8 cellular contexts compared by ENCODE assay signal in genomic region chr19:45179063-45179847, GRCh38. TPM values are rescaled to one million over a fixed set of nuclear protein-coding genes. Genes with fewer than 3 reads are reported as not detected.
DNase-seq lines count a peak whose midpoint lies in the region; ATAC-seq and TF ChIP-seq lines count a peak whose summit lies in the region.

No MANE protein-coding gene starts in this region.

- H3K27me3 ChIP-seq in Loucy (ENCODE audit: insufficient read depth, low read length, poor library complexity, severe bottlenecking) (no peaks in the 10 kb centered on the region), sigmoid colon (no peaks in the 10 kb centered on the region)

- H4K20me1 ChIP-seq in Loucy (ENCODE audit: insufficient read depth, low read length, poor library complexity, severe bottlenecking) = peaks cover 4% of the 10 kb centered on the region

- no peaks in the 10 kb centered on the region for H3K36me3 ChIP-seq in Loucy (ENCODE audit: insufficient read depth, low read length)
- peaks cover 0 to 5% (median 0%) of the 10 kb centered on the region in 4 donors for H3K36me3 ChIP-seq in sigmoid colon

- H3K4me3 ChIP-seq in Loucy (ENCODE audit: low read length, poor library complexity, severe bottlenecking) (peak overlapping the region; percentile 79), sigmoid colon (peak overlapping the region; percentile 68 to 89 (median 81))

- TF ChIP-seq CTCF in Loucy (conservative IDR thresholded peaks at IDR 0.05; ENCODE audit: low read length) (no peak), sigmoid colon (IDR thresholded peaks at IDR 0.05) (no peak)

- peak overlapping the region; percentile 82 to 93 (median 88) for H3K27ac ChIP-seq in sigmoid colon

- H3K4me1 ChIP-seq in Loucy (ENCODE audit: insufficient read depth, low read length, poor library complexity, severe bottlenecking) = peaks cover 5% of the 10 kb centered on the region
- peaks cover 0 to 38% (median 30%) of the 10 kb centered on the region in 4 donors for H3K4me1 ChIP-seq in sigmoid colon

- WGBS in sigmoid colon, 2 donors = 1 to 2% methylated on average over 92 of the region's 92 CpGs

- peaks cover 33% of the 10 kb centered on the region; the same call in 1 of the 2 replicates for H3K79me2 ChIP-seq in Loucy (ENCODE audit: insufficient read depth, low read length)

- H3K9me3 ChIP-seq in Loucy (ENCODE audit: insufficient read depth, low read depth, low read length) (no peaks in the 10 kb centered on the region), sigmoid colon (no peaks in the 10 kb centered on the region)

- no peak for TF ChIP-seq POLR2A in sigmoid colon (IDR thresholded peaks at IDR 0.05)

- intact Hi-C loops in left cardiac atrium (cut with DNase I) (loop anchor here in 1 of 2 donors (5.0 kb wide), 1 partner anchor 87 kb away; the partner anchor contains the start of gene PPP1R37), sigmoid colon (cut with DNase I) (loop anchor here (2.0 to 5.0 kb wide), 3 partner anchors 72 to 162 kb away; partner anchors contain the start of genes MARK4 and PPP1R37)

- peak overlapping the region; percentile 77 for H3K9ac ChIP-seq in Loucy (ENCODE audit: low read depth, low read length, poor library complexity, severe bottlenecking)

- peak overlapping the region; percentile 83 for H2AFZ ChIP-seq in Loucy (ENCODE audit: low read length)

- ATAC-seq in left cardiac atrium (peak; percentile 0 to 3), GM19455 (IDR thresholded peaks at IDR 0.05; ENCODE audit: unreplicated experiment) (no peak)

- H3K4me2 ChIP-seq in Loucy (ENCODE audit: low read depth, low read length, poor library complexity, severe bottlenecking) = peak overlapping the region; percentile 78

- DNase-seq in EL = peak; percentile 38
- DNase-seq in activated gamma-delta T cell treated with Interleukin-2 at 50 U/mL for 16 hours = peak; percentile 29
- DNase-seq in left cardiac atrium = peak; percentile 62
- DNase-seq in sigmoid colon = no peak
- no peak for DNase-seq in NCI-H510A (lab: John Stamatoyannopoulos, UW)
- DNase-seq in DMS153 (lab: John Stamatoyannopoulos, UW) = no peak

- no peaks in the 10 kb centered on the region for H3F3A ChIP-seq in Loucy (ENCODE audit: low read depth)

- no peaks in the 10 kb centered on the region for H3K9me2 ChIP-seq in Loucy (replicated peaks; ENCODE audit: low read depth, low read length)

- TF ChIP-seq EP300 in sigmoid colon (IDR thresholded peaks at IDR 0.05) = no peak

RNA-seq across cellular contexts. Expression of gene BLOC1S3, which starts 0.7 kb away (rescaled TPM):
- total RNA-seq in left cardiac atrium (1 to 10 TPM; 6.1 to 7.0 TPM), sigmoid colon (10 to 100 TPM in 1 of 4 donors, 1 to 10 TPM in 3; 6.1 to 10.9 (median 7.8) TPM)
- polyA plus RNA-seq in sigmoid colon = 1 to 10 TPM; 2.8 to 7.0 (median 3.0) TPM

RNA-seq across cellular contexts. Expression of gene TRAPPC6A, which starts 1.2 kb away (rescaled TPM):
- total RNA-seq in left cardiac atrium (10 to 100 TPM; 13.6 to 14.3 TPM), sigmoid colon (10 to 100 TPM; 15.1 to 36.4 (median 27.2) TPM)
- polyA plus RNA-seq in sigmoid colon = 10 to 100 TPM; 50.3 to 67.5 (median 66.1) TPM

RNA-seq across cellular contexts. Expression of gene NKPD1, which starts 18.5 kb away (rescaled TPM):
- total RNA-seq in left cardiac atrium = under 1 TPM in 1 of 2 donors, not detected in 1; 0.05 TPM
- under 1 TPM in 1 of 4 donors, not detected in 3; 0.83 TPM for total RNA-seq in sigmoid colon
- polyA plus RNA-seq in sigmoid colon = under 1 TPM in 1 of 3 donors, not detected in 2; 0.12 TPM

Comparison
In these comparisons a context has a peak if more than half of its experiments do, and no peak if none do; other contexts are left out.
1. DNase-seq: peak in EL (single experiment), activated gamma-delta T cell treated with Interleukin-2 at 50 U/mL for 16 hours (single experiment) and left cardiac atrium (single experiment); none in sigmoid colon (single experiment), NCI-H510A (single experiment) and DMS153 (single experiment).